1 cellular context compared by ENCODE assay signal in genomic region chr13:35961461-35962220, GRCh38.
TF ChIP-seq lines count a peak whose summit lies in the region.

No MANE protein-coding gene starts in this region.

TF ChIP-seq in H1, 55 proteins besides CTCF, POLR2A, EP300 and RAD21 (continued from another document):
- TF ChIP-seq TAF1 (IDR thresholded peaks at IDR 0.05; ENCODE audit: low read depth, low read length) (no peak), PHF8 (conservative IDR thresholded peaks at IDR 0.05; ENCODE audit: low read depth, low read length) (no peak), CHD1 (IDR thresholded peaks at IDR 0.05; ENCODE audit: low read depth, low read length) (no peak)
- TF ChIP-seq, protein P1, sequence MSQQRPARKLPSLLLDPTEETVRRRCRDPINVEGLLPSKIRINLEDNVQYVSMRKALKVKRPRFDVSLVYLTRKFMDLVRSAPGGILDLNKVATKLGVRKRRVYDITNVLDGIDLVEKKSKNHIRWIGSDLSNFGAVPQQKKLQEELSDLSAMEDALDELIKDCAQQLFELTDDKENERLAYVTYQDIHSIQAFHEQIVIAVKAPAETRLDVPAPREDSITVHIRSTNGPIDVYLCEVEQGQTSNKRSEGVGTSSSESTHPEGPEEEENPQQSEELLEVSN (IDR thresholded peaks at IDR 0.05): no peak
TF ChIP-seq in H1: peak in this region for 0.
